Comparison of ENCODE assay signal across 18 cellular contexts in the genomic region with DNA sequence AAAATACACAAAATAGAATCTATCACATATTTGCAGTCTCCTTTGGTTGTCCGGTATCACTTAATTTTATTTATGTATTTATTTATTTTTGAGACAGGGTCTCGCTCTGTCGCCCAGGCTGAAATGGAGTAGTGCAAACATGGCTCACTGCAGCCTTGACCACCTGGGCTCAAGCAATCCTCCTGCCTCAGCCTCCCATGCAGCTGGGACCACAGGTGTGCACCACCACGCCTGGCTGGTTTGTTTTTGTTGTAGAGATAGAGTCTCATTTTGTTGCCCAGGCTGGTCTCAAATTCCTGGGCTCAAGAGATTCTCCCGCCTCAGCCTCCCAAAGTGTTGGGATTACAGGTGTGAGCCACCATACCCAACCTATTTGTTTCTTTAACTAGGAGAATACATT.
"Had no signal": no experiment of that assay in that cellular context is flagged by ENCODE, and none has a peak within 500 bp of the region (broad histone marks: within the 10 kb centered on the region; RNA-seq: fewer than 3 reads in every experiment).

No MANE protein-coding gene starts in this region.

- H3K4me3 ChIP-seq: esophagus squamous epithelium, gastroesophageal sphincter, spleen, vagina had no signal

- H3K9me3 ChIP-seq: esophagus squamous epithelium, gastroesophageal sphincter, neutrophil, spleen, vagina had no signal

- DNase-seq: esophagus squamous epithelium; foreskin fibroblast; glutamatergic neuron; immature natural killer cell; left colon; naive thymus-derived CD8-positive, alpha-beta T cell; posterior cingulate gyrus; spleen; stimulated activated CD4-positive, alpha-beta T cell treated with anti-CD3 and anti-CD28 coated beads, Interleukin-15, amount 100 ng/mL, for 24 hours; stimulated activated CD4-positive, alpha-beta T cell treated with anti-CD3 and anti-CD28 coated beads, Interleukin-1b, Interleukin-23, amount 100 ng/mL, for 48 hours; stimulated activated CD4-positive, alpha-beta T cell treated with anti-CD3 and anti-CD28 coated beads, Interleukin-4, amount 100 ng/mL, for 24 hours; trophoblast cell had no signal

- H3K27me3 Mint-ChIP-seq: dendritic cell treated with granulocyte-macrophage colony-stimulating factor and Interleukin-4, amounts not matched to agents 40 ng/mL and 50 ng/mL, for 4 days; naive thymus-derived CD8-positive, alpha-beta T cell; stimulated activated memory B cell treated with anti-CD40 and anti-IgM and Interleukin-4, amounts not matched to agents 10 μg/mL and 1 μg/mL and 100 μg/mL, for 72 hours had no signal

- H3K4me3 Mint-ChIP-seq: dendritic cell treated with granulocyte-macrophage colony-stimulating factor and Interleukin-4, amounts not matched to agents 40 ng/mL and 50 ng/mL, for 4 days; immature natural killer cell; naive thymus-derived CD8-positive, alpha-beta T cell; stimulated activated memory B cell treated with anti-CD40 and anti-IgM and Interleukin-4, amounts not matched to agents 10 μg/mL and 1 μg/mL and 100 μg/mL, for 72 hours had no signal

- H3K27ac ChIP-seq: esophagus squamous epithelium, gastroesophageal sphincter, neutrophil, spleen, vagina had no signal

- H3K27me3 ChIP-seq: esophagus squamous epithelium, gastroesophageal sphincter, neutrophil, spleen, vagina had no signal

- H3K27ac Mint-ChIP-seq: dendritic cell treated with granulocyte-macrophage colony-stimulating factor and Interleukin-4, amounts not matched to agents 40 ng/mL and 50 ng/mL, for 4 days had no signal

- ATAC-seq: gastroesophageal sphincter; left colon; naive thymus-derived CD8-positive, alpha-beta T cell; sciatic nerve; stimulated activated memory B cell treated with anti-CD40 and anti-IgM and Interleukin-4, amounts not matched to agents 10 μg/mL and 1 μg/mL and 100 μg/mL, for 72 hours had no signal

- H3K4me1 ChIP-seq: vagina had no signal

- H3K9me3 Mint-ChIP-seq: dendritic cell treated with granulocyte-macrophage colony-stimulating factor and Interleukin-4, amounts not matched to agents 40 ng/mL and 50 ng/mL, for 4 days; immature natural killer cell; naive thymus-derived CD8-positive, alpha-beta T cell; stimulated activated memory B cell treated with anti-CD40 and anti-IgM and Interleukin-4, amounts not matched to agents 10 μg/mL and 1 μg/mL and 100 μg/mL, for 72 hours had no signal
